25 cellular contexts compared by ENCODE assay signal in genomic region chr11:17636721-17637120, GRCh38.
"Had no signal": no experiment of that assay in that cellular context is flagged by ENCODE, and none has a peak within 500 bp of the region (broad histone marks: within the 10 kb centered on the region; RNA-seq: fewer than 3 reads in every experiment).

No MANE protein-coding gene starts in this region.

- H3K27me3 Mint-ChIP-seq: dendritic cell treated with granulocyte-macrophage colony-stimulating factor and Interleukin-4, amounts not matched to agents 40 ng/mL and 50 ng/mL, for 4 days had no signal

- H3K4me3 Mint-ChIP-seq: dendritic cell treated with granulocyte-macrophage colony-stimulating factor and Interleukin-4, amounts not matched to agents 40 ng/mL and 50 ng/mL, for 4 days; effector memory CD8-positive, alpha-beta T cell; endodermal cell had no signal

- H3K27ac ChIP-seq: colonic mucosa, coronary artery, dorsolateral prefrontal cortex, epithelial cell of prostate, esophagus muscularis mucosa, esophagus squamous epithelium, foreskin keratinocyte, gastrocnemius medialis, gastroesophageal sphincter, heart left ventricle, heart right ventricle had no signal

- ATAC-seq: effector memory CD8-positive, alpha-beta T cell; esophagus mucosa; foreskin keratinocyte; gastrocnemius medialis; gastroesophageal sphincter; heart left ventricle; heart right ventricle had no signal

- H3K4me3 ChIP-seq: colonic mucosa, coronary artery, dorsolateral prefrontal cortex, esophagus muscularis mucosa, esophagus squamous epithelium, gastrocnemius medialis, gastroesophageal sphincter, heart left ventricle, heart right ventricle had no signal

- H3K27me3 ChIP-seq: colonic mucosa, foreskin keratinocyte, gastrocnemius medialis, gastroesophageal sphincter, heart left ventricle had no signal

- H3K36me3 ChIP-seq: colonic mucosa, esophagus muscularis mucosa, esophagus squamous epithelium, gastrocnemius medialis, gastroesophageal sphincter, heart left ventricle, heart right ventricle had no signal

- H3K4me1 ChIP-seq: colonic mucosa, esophagus muscularis mucosa, esophagus squamous epithelium, foreskin keratinocyte, gastrocnemius medialis, gastroesophageal sphincter, heart left ventricle, heart right ventricle had no signal

- H3K27ac Mint-ChIP-seq: dendritic cell treated with granulocyte-macrophage colony-stimulating factor and Interleukin-4, amounts not matched to agents 40 ng/mL and 50 ng/mL, for 4 days; effector memory CD8-positive, alpha-beta T cell; endodermal cell had no signal

- H3K9me3 ChIP-seq: colonic mucosa, esophagus muscularis mucosa, esophagus squamous epithelium, gastrocnemius medialis, gastroesophageal sphincter, heart left ventricle, heart right ventricle had no signal

- H3K4me1 Mint-ChIP-seq: endodermal cell had no signal

- H3K9me3 Mint-ChIP-seq: dendritic cell treated with granulocyte-macrophage colony-stimulating factor and Interleukin-4, amounts not matched to agents 40 ng/mL and 50 ng/mL, for 4 days; effector memory CD8-positive, alpha-beta T cell; endodermal cell had no signal

- DNase-seq: colonic mucosa; cortex of kidney; dermis blood vessel endothelial cell; dorsolateral prefrontal cortex; effector CD4-positive, alpha-beta T cell; effector CD8-positive, alpha-beta T cell; effector memory CD4-positive, alpha-beta T cell; effector memory CD8-positive, alpha-beta T cell; endodermal cell; erythroblast; esophagus squamous epithelium; foreskin fibroblast; foreskin keratinocyte; foreskin melanocyte; gastrocnemius medialis; glutamatergic neuron; head of caudate nucleus; heart left ventricle; heart right ventricle had no signal
